Comparison of ENCODE assay signal across 16 cellular contexts in genomic region chr2:85938456-85938855, GRCh38. TPM values are rescaled to one million over a fixed set of nuclear protein-coding genes. Genes with fewer than 3 reads are reported as not detected.
DNase-seq lines count a peak whose midpoint lies in the region; ATAC-seq, FAIRE-seq and TF ChIP-seq lines count a peak whose summit lies in the region.
"Had no signal": no experiment of that assay in that cellular context is flagged by ENCODE, and none has a peak within 500 bp of the region (broad histone marks: within the 10 kb centered on the region; RNA-seq: fewer than 3 reads in every experiment).

No MANE protein-coding gene starts in this region.

- H4K20me1 ChIP-seq in SK-N-SH (ENCODE audit: insufficient read depth) (no peaks in the 10 kb centered on the region), endothelial cell of umbilical vein (replicated peaks; ENCODE audit: control insufficient read depth, extremely low read depth, insufficient read depth, low read length) (no peaks in the 10 kb centered on the region)

- H3K9me3 ChIP-seq in A549, result peaks cover 23% of the 10 kb centered on the region
- H3K9me3 ChIP-seq in SK-N-SH, result no peaks in the 10 kb centered on the region
- H3K9me3 ChIP-seq in endothelial cell of umbilical vein (replicated peaks; ENCODE audit: control insufficient read depth, insufficient read depth, low read length), result no peaks in the 10 kb centered on the region

- intact Hi-C loops in endothelial cell of umbilical vein (cut with micrococcal nuclease), result no loop called here

- H3F3A ChIP-seq in SK-N-SH (replicated peaks; ENCODE audit: insufficient read depth), result peaks cover 17% of the 10 kb centered on the region

- ATAC-seq in A549 (no peak), HG02840 (IDR thresholded peaks at IDR 0.05; ENCODE audit: low FRiP score, unreplicated experiment) (no peak), HG03457 (IDR thresholded peaks at IDR 0.05; ENCODE audit: unreplicated experiment) (no peak), GM18867 (IDR thresholded peaks at IDR 0.05; ENCODE audit: unreplicated experiment) (no peak)
- ATAC-seq: GM23338 had no signal

- H3K4me3 Mint-ChIP-seq in osteocyte (ENCODE audit: unreplicated experiment), result no peak overlapping the region
- H3K4me3 Mint-ChIP-seq: B cell; CD4-positive, alpha-beta T cell; GM23338 had no signal

- H3K9me1 ChIP-seq in endothelial cell of umbilical vein (replicated peaks; ENCODE audit: control insufficient read depth, extremely low read depth, insufficient read depth, low read length), result no peaks in the 10 kb centered on the region

- dilution Hi-C loops in endothelial cell of umbilical vein (cut with MboI; ENCODE audit: extremely low pct_ligation_motif_present, low sequenced_read_pairs), result no loop called here

- H3K79me2 ChIP-seq in SK-N-SH (ENCODE audit: insufficient read depth) (no peaks in the 10 kb centered on the region), endothelial cell of umbilical vein (ENCODE audit: control insufficient read depth, insufficient read depth, low read length) (no peaks in the 10 kb centered on the region)

- POLR2A ChIA-PET in A549 (lab: Yijun Ruan, JAX), result interaction anchor here (0.7 to 3.3 kb wide), 2 partner anchors 43 to 49 kb away, joined by 6 to 22 read pairs; partner anchors contain the start of gene ST3GAL5
- POLR2A ChIA-PET in SK-N-SH (lab: Yijun Ruan, JAX), result no interaction called here
- POLR2A ChIA-PET in endothelial cell of umbilical vein (lab: Charles Lee), result interaction anchor here (0.7 kb wide), 1 partner anchor 10 kb away, joined by 4 read pairs; no protein-coding TSS in a partner anchor

- H2AFZ ChIP-seq in SK-N-SH (ENCODE audit: low read depth) (no peak overlapping the region), endothelial cell of umbilical vein (ENCODE audit: low read depth, low read length) (no peak overlapping the region)
- H2AFZ ChIP-seq: GM23338 had no signal

- BruUV-seq in endothelial cell of umbilical vein (replicated peaks; lab: Mats Ljungman, UMichigan), result no TSS peak

- H3K4me1 Mint-ChIP-seq in osteocyte (ENCODE audit: unreplicated experiment), result peaks cover 43% of the 10 kb centered on the region
- H3K4me1 Mint-ChIP-seq: B cell had no signal

- H3K27me3 ChIP-seq in SK-N-SH (ENCODE audit: insufficient read depth) (no peaks in the 10 kb centered on the region), endothelial cell of umbilical vein (ENCODE audit: control insufficient read depth in 2 of 2, insufficient read depth in 2 of 2, low read length in 2 of 2) (no peaks in the 10 kb centered on the region)

- TF ChIP-seq POLR2A in A549 (IDR thresholded peaks at IDR 0.05; ENCODE audit: low read length), result no peak
- TF ChIP-seq POLR2A in endothelial cell of umbilical vein (IDR thresholded peaks at IDR 0.05; ENCODE audit: low read depth, low read length), result no peak

- 88% methylated on average over 2 of the region's 2 CpGs for WGBS in A549 (ENCODE audit: missing lambda C conversion rate)
- 72% methylated on average over 2 of the region's 2 CpGs for WGBS in SK-N-SH (ENCODE audit: low lambda C conversion rate)

- peak overlapping the region; percentile 0 for H3K27ac Mint-ChIP-seq in osteocyte (ENCODE audit: unreplicated experiment)
- H3K27ac Mint-ChIP-seq: B cell; CD4-positive, alpha-beta T cell; GM23338 had no signal

- TF ChIP-seq CTCF in A549 (IDR thresholded peaks at IDR 0.05), result no peak
- no peak for TF ChIP-seq CTCF in SK-N-SH (IDR thresholded peaks at IDR 0.05)
- no peak for TF ChIP-seq CTCF in endothelial cell of umbilical vein (IDR thresholded peaks at IDR 0.05; ENCODE audit: extremely low read depth in 1 of 2, insufficient read depth in 1 of 2, low read depth in 1 of 2, low read length in 2 of 2)
- TF ChIP-seq CTCF in osteocyte (IDR thresholded peaks at IDR 0.05), result no peak

- H3K4me3 ChIP-seq in A549 (no peak overlapping the region), SK-N-SH (ENCODE audit: low read depth in 2 of 2, low read length in 1 of 2) (no peak overlapping the region), endothelial cell of umbilical vein (replicated peaks in 1 of 3; ENCODE audit: insufficient read depth in 1 of 3, low read depth in 1 of 3, low read length in 3 of 3) (no peak overlapping the region)
- H3K4me3 ChIP-seq: GM23338 had no signal

- H3K4me2 ChIP-seq in A549 (no peak overlapping the region), SK-N-SH (no peak overlapping the region), endothelial cell of umbilical vein (ENCODE audit: insufficient read depth, low read length) (peak overlapping the region; percentile 8)
- H3K4me2 ChIP-seq: GM23338 had no signal

- TF ChIP-seq EP300 in A549 (IDR thresholded peaks at IDR 0.05) (no peak), SK-N-SH (IDR thresholded peaks at IDR 0.05; ENCODE audit: borderline replicate concordance in 1 of 2, low read depth in 1 of 2, low read length in 1 of 2) (no peak)

- FAIRE-seq in A549 (lab: Jason Lieb, UNC), result no peak
- FAIRE-seq in endothelial cell of umbilical vein (lab: Jason Lieb, UNC), result peak; percentile 26

- CTCF ChIA-PET in A549 (lab: Yijun Ruan, JAX), result interaction anchor here (1.2 to 6.1 kb wide), 11 partner anchors 12 to 140 kb away, joined by 3 to 74 read pairs (median 5); partner anchors contain the start of gene ST3GAL5
- CTCF ChIA-PET in SK-N-SH (lab: Yijun Ruan, JAX), result no interaction called here
- CTCF ChIA-PET in endothelial cell of umbilical vein (lab: Charles Lee), result interaction anchor here (0.7 to 1.4 kb wide), 5 partner anchors 9 to 111 kb away, joined by 3 to 4 read pairs (median 3); no protein-coding TSS in a partner anchor

- DNase-seq in A549 (ENCODE audit: low read depth in 1 of 2, low spot score in 1 of 2) (no peak), SK-N-SH (no peak), endothelial cell of umbilical vein (ENCODE audit: low read depth, low spot score) (peak; percentile 46), osteocyte (ENCODE audit: extremely low spot score, unreplicated experiment) (no peak), caudate nucleus (lab: John Stamatoyannopoulos, UW) (no peak)
- DNase-seq: 8988T; C1 segment of cervical spinal cord; Calu3; CD4-positive, alpha-beta T cell; DMS 273 treated with DMSO at 0.1 percent for 48 hours; H7 had no signal

- no peaks in the 10 kb centered on the region for H3K9me2 ChIP-seq in SK-N-SH

- TF ChIP-seq RAD21 in A549 (conservative IDR thresholded peaks at IDR 0.05 in 1 of 2, IDR thresholded peaks at IDR 0.05 in 1 of 2) (no peak), SK-N-SH (IDR thresholded peaks at IDR 0.05; ENCODE audit: low read length) (no peak)

- no peaks in the 10 kb centered on the region for H3K36me3 Mint-ChIP-seq in osteocyte (ENCODE audit: unreplicated experiment)

- H3K4me1 ChIP-seq in A549, result peaks cover 49% of the 10 kb centered on the region
- peaks cover 0 to 35% of the 10 kb centered on the region in 2 experiments; a peak in 1 of 4 replicates for H3K4me1 ChIP-seq in SK-N-SH (ENCODE audit: control insufficient read depth in 1 of 2, insufficient read depth in 2 of 2, low read depth in 1 of 2, low read length in 1 of 2)
- peaks cover 37% of the 10 kb centered on the region for H3K4me1 ChIP-seq in endothelial cell of umbilical vein (ENCODE audit: control insufficient read depth, extremely low read depth, insufficient read depth, low read length)

- H3K27ac ChIP-seq in A549, result peak overlapping the region; percentile 89 to 99
- H3K27ac ChIP-seq in SK-N-SH (ENCODE audit: low read depth in 2 of 2, low read length in 1 of 2), result peak overlapping the region in 1 of 2 experiments; percentile 64; a peak in 2 of 4 replicates
- H3K27ac ChIP-seq in endothelial cell of umbilical vein (ENCODE audit: insufficient read depth, low read depth, low read length), result peak overlapping the region; percentile 15
- H3K27ac ChIP-seq in caudate nucleus (ENCODE audit: low read depth, low read length), result no peak overlapping the region

- H3K27me3 Mint-ChIP-seq in osteocyte (ENCODE audit: unreplicated experiment), result no peaks in the 10 kb centered on the region
- H3K27me3 Mint-ChIP-seq: B cell; CD4-positive, alpha-beta T cell had no signal

- H3K9me3 Mint-ChIP-seq in osteocyte (ENCODE audit: unreplicated experiment), result peaks cover 7% of the 10 kb centered on the region

- H3K36me3 ChIP-seq in SK-N-SH (replicated peaks in 1 of 2; ENCODE audit: control insufficient read depth in 1 of 2, insufficient read depth in 2 of 2, low read length in 1 of 2) (no peaks in the 10 kb centered on the region), endothelial cell of umbilical vein (ENCODE audit: control insufficient read depth in 2 of 2, extremely low read depth in 1 of 2, insufficient read depth in 2 of 2, low read length in 2 of 2) (no peaks in the 10 kb centered on the region)

- H3K9ac ChIP-seq in SK-N-SH, result no peak overlapping the region
- no peak overlapping the region for H3K9ac ChIP-seq in endothelial cell of umbilical vein (replicated peaks; ENCODE audit: extremely low read depth, insufficient read depth, low read length)

TF ChIP-seq in A549, 52 proteins besides CTCF, POLR2A, EP300 and RAD21 (continues in another document):
- TF ChIP-seq RARB (CRISPR knock-in tag; IDR thresholded peaks at IDR 0.05) (no peak), HDAC2 (IDR thresholded peaks at IDR 0.05) (no peak), ESRRA (IDR thresholded peaks at IDR 0.05; ENCODE audit: borderline replicate concordance, low read length) (no peak)

TF ChIP-seq in SK-N-SH, 30 proteins besides CTCF, POLR2A, EP300 and RAD21 (continues in another document):
- TF ChIP-seq GABPA (IDR thresholded peaks at IDR 0.05; ENCODE audit: low read depth) (peak; percentile 13; the same call in 1 of the 2 replicates), RCOR1 (IDR thresholded peaks at IDR 0.05; ENCODE audit: low read length) (no peak)

RNA-seq across cellular contexts. Expression of gene ST3GAL5, which starts 49.7 kb away (rescaled TPM):
- polyA plus RNA-seq in A549 (2011; rRNA removed), result 115 and 119 TPM in 2 replicates
- 48.7 and 50.3 TPM in 2 replicates for polyA plus RNA-seq in A549 (2012; cell fraction: cytosol; rRNA removed)
- 37.9 and 52.9 TPM in 2 replicates for polyA plus RNA-seq in A549 (2012; cell fraction: nucleus; rRNA removed)
- 34.1 to 36.9 TPM (median 35.9 TPM) in 3 replicates for polyA plus RNA-seq in A549 (2017; fragmentation: RNase III; extraction: RNeasy Plus Mini Kit Qiagen cat#74134 plus additional on column Dnase treatment)
- 59.3 and 67.7 TPM in 2 replicates for polyA minus RNA-seq in A549 (2011; rRNA and poly(A)+ RNA removed)
- 37.6 and 55.7 TPM in 2 replicates for polyA plus RNA-seq in SK-N-SH (2012; rRNA removed)
- polyA plus RNA-seq in SK-N-SH (2012; cell fraction: cytosol; rRNA removed), result 55.0 and 61.9 TPM in 2 replicates
- polyA plus RNA-seq in SK-N-SH (2012; cell fraction: nucleus; rRNA removed), result 46.2 and 62.7 TPM in 2 replicates
- 12.7 and 16.0 TPM in 2 replicates for total RNA-seq in endothelial cell of umbilical vein
- polyA plus RNA-seq in endothelial cell of umbilical vein, result 7.5 and 9.5 TPM in 2 replicates
- polyA plus RNA-seq in endothelial cell of umbilical vein (2011; cell fraction: cytosol; rRNA removed), result 9.5 and 10.0 TPM in 2 replicates
- 14.6 and 16.2 TPM in 2 replicates for polyA plus RNA-seq in endothelial cell of umbilical vein (2011; cell fraction: nucleus; rRNA removed)
- 9.0 and 14.5 TPM in 2 replicates for polyA plus RNA-seq in endothelial cell of umbilical vein (2012)
- polyA minus RNA-seq in endothelial cell of umbilical vein, result 9.8 and 12.9 TPM in 2 replicates
- polyA minus RNA-seq in endothelial cell of umbilical vein (2011; cell fraction: cytosol; rRNA and poly(A)+ RNA removed), result 0.72 TPM
- 11.1 and 15.7 TPM in 2 replicates for polyA minus RNA-seq in endothelial cell of umbilical vein (2011; cell fraction: nucleus; rRNA and poly(A)+ RNA removed)
- total RNA-seq in osteocyte, result 42.2 and 43.6 TPM in 2 replicates

Comparison
In these comparisons a context has a peak if more than half of its experiments do, and no peak if none do; other contexts are left out.
1. Of the 12 proteins assayed by ChIP-seq in both A549 and SK-N-SH: peak only in A549: none; only in SK-N-SH: PBX3; in both: none; in neither: 11.